Comparison of ENCODE assay signal across 25 cellular contexts in genomic region chr6:51349866-51350265, GRCh38.
DNase-seq lines count a peak whose midpoint lies in the region; ATAC-seq and TF ChIP-seq lines count a peak whose summit lies in the region.
"Had no signal": no experiment of that assay in that cellular context is flagged by ENCODE, and none has a peak within 500 bp of the region (broad histone marks: within the 10 kb centered on the region; RNA-seq: fewer than 3 reads in every experiment).

No MANE protein-coding gene starts in this region.

- DNase-seq in GM13977 (ENCODE audit: low spot score) (no peak), SK-MEL-5 (ENCODE audit: low read depth, low spot score) (peak; percentile 97), left colon (peak in 1 of 2 donors; percentile 7), retinal pigment epithelial cell (ENCODE audit: low read depth) (peak; percentile 65), NCI-H1417 (lab: John Stamatoyannopoulos, UW) (no peak), mucosa of gallbladder (ENCODE audit: low spot score) (no peak), NCI-H2227 (lab: John Stamatoyannopoulos, UW; ENCODE audit: unreplicated experiment) (no peak)
- DNase-seq: activated B cell treated with CpG ODN at 0.5 μM for 24 hours; activated naive CD4-positive, alpha-beta T cell treated with anti-CD3 and anti-CD28 coated beads for 36 hours; adrenal gland; COR-L47; effector CD8-positive, alpha-beta T cell; GDM1; HCEC 1CT; heart left ventricle; NCI-H1436; NCI-H2171; NCI-H524; Peyer's patch; stimulated activated naive CD8-positive, alpha-beta T cell treated with anti-CD3 and anti-CD28 coated beads, Interleukin-15, Interleukin-2, amounts not matched to agents 100 U/mL and 50 U/mL, for 24 hours; T-helper 1 cell had no signal

- peak; percentile 7 for TF ChIP-seq CTCF in GM13977 (IDR thresholded peaks at IDR 0.05; ENCODE audit: extremely low read depth, insufficient read depth, missing control alignments)
- no peak for TF ChIP-seq CTCF in retinal pigment epithelial cell (conservative IDR thresholded peaks at IDR 0.05; ENCODE audit: low read depth, low read length)

- intact Hi-C loops in left colon (cut with DNase I, micrococcal nuclease): no loop called here

- in situ Hi-C loops in GM13977 (cut with MboI; ENCODE audit: low pct_unique_long_range_greater_than_20kb, low sequenced_read_pairs, unreplicated experiment) (no loop called here), SK-MEL-5 (cut with HindIII; ENCODE audit: low pct_unique_long_range_greater_than_20kb, low sequenced_read_pairs) (no loop called here)

- peak; percentile 59 for ATAC-seq in left colon
- ATAC-seq: heart left ventricle; stimulated activated naive CD8-positive, alpha-beta T cell treated with anti-CD3 and anti-CD28 coated beads, Interleukin-15, Interleukin-2, amounts not matched to agents 100 U/mL and 50 U/mL, for 24 hours had no signal

- no peak overlapping the region for H3K4me3 ChIP-seq in retinal pigment epithelial cell (ENCODE audit: low read length)
- H3K4me3 ChIP-seq: adrenal gland, BLaER1, heart left ventricle, lung, Peyer's patch, skin epidermis, tibial nerve had no signal

Comparison
In these comparisons a context has a peak if more than half of its experiments do, and no peak if none do; other contexts are left out.
1. DNase-seq: peak in SK-MEL-5 (single experiment) and retinal pigment epithelial cell (single experiment); none in GM13977 (single experiment), NCI-H1417 (0 of 3), mucosa of gallbladder (single experiment) and NCI-H2227 (single experiment).